ENCODE assay signal across 9 cellular contexts in the genomic region with DNA sequence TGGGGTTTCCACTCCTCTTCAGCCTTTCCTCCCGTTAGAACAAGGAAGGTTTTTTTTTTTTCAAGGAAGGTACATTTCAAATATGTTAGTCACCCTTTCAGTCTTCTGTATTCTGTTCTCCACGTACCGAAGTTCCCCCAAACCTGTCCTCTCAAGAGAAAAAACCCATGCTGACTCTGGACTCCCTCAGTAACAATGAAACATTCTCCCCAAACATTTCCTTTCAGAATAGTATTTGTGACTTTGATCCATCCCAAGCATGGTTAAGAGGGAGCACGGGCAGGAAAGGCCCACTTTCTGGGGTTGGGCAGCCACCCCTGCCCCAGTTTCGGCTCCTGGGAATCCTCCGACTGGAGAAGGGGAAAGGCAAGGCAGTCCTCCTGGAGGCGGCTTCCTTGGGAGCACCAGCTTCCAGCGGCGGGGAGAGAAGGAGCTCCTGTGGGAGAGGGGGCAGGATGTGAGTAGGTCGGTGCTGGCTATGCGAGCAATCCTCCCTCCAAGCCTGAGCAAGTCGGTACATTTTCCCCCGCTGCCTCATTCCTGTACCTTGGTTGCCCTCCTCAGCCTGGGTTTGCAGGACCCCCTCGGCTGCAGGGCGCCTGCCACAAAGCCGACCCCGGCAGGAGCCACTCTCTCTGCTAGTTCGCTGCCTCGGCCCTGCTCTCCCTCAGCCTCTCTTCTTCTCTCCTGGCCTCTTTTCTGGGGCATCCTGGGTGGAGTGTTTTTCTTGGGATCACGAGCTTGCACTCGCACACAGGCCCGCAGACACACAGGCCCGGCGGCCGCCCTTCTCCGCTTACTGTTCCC. TPM values are rescaled to one million over a fixed set of nuclear protein-coding genes. Genes with fewer than 3 reads are reported as not detected.
DNase-seq lines count a peak whose midpoint lies in the region; ATAC-seq, FAIRE-seq and TF ChIP-seq lines count a peak whose summit lies in the region.
"Had no signal": no experiment of that assay in that cellular context is flagged by ENCODE, and none has a peak within 500 bp of the region (broad histone marks: within the 10 kb centered on the region; RNA-seq: fewer than 3 reads in every experiment).

No MANE protein-coding gene starts in this region.

- peak overlapping the region; percentile 71 for H3K4me3 ChIP-seq in fibroblast of villous mesenchyme (ENCODE audit: low read depth, low read length)

- no peak for ATAC-seq in T-cell (replicated peaks in 1 of 4)
- no peak for ATAC-seq in HG02798 (IDR thresholded peaks at IDR 0.05; ENCODE audit: poor library complexity, unreplicated experiment)

- no peak for TF ChIP-seq CTCF in fibroblast of villous mesenchyme (IDR thresholded peaks at IDR 0.05; ENCODE audit: insufficient read depth, low read depth, low read length)

- H3K4me3 Mint-ChIP-seq in T-cell, result peak overlapping the region; percentile 81 to 92 (median 83)

- H3K27me3 Mint-ChIP-seq in T-cell, result peaks cover 58 to 83% of the 10 kb centered on the region in 2 donors

- DNase-seq in T-cell, result no peak
- no peak for DNase-seq in fibroblast of villous mesenchyme (ENCODE audit: low read depth)
- peak; percentile 72 for DNase-seq in retina
- DNase-seq in 8988T, result no peak
- no peak for DNase-seq in activated CD8-positive, alpha-beta memory T cell treated with anti-CD3 and anti-CD28 coated beads for 24 hours
- DNase-seq in NOMO-1 (lab: John Stamatoyannopoulos, UW; ENCODE audit: unreplicated experiment in 2 of 2), result no peak
- DNase-seq: caudate nucleus had no signal

- FAIRE-seq in G401.6 (lab: Jason Lieb, UNC), result peak; percentile 64

- POLR2A ChIA-PET in T-cell (lab: Charles Lee), result no interaction called here

- H3K36me3 Mint-ChIP-seq in T-cell, result peaks cover 24% of the 10 kb centered on the region

- CTCF ChIA-PET in T-cell (lab: Charles Lee), result interaction anchor here in 1 of 2 donors (1.4 kb wide), 1 partner anchor 53 kb away, joined by 3 read pairs; no protein-coding TSS in a partner anchor

- peaks cover 29 to 49% (median 41%) of the 10 kb centered on the region in 3 donors for H3K4me1 Mint-ChIP-seq in T-cell

- H3K9me3 Mint-ChIP-seq in T-cell, result no peaks in the 10 kb centered on the region

- H3K27ac Mint-ChIP-seq in T-cell, result no peak overlapping the region

RNA-seq across cellular contexts. Expression of a gene that starts 2.1 kb away (rescaled TPM):
- total RNA-seq in T-cell (under 1 TPM; 0.28 to 0.66 (median 0.54) TPM), fibroblast of villous mesenchyme (0.32 and 0.43 TPM in 2 replicates)

RNA-seq across cellular contexts. Expression of a gene that starts 4.6 kb away (rescaled TPM):
- total RNA-seq in T-cell (not detected), fibroblast of villous mesenchyme (0.64 and 0.86 TPM in 2 replicates)

RNA-seq across cellular contexts. Expression of a gene that starts 32.7 kb away (rescaled TPM):
- total RNA-seq in T-cell (under 1 TPM in 3 of 5 donors, not detected in 2; 0.25 to 0.38 (median 0.36) TPM), fibroblast of villous mesenchyme (0.97 and 1.3 TPM in 2 replicates)

RNA-seq across cellular contexts. Expression of a gene that starts 45.6 kb away (rescaled TPM):
- under 1 TPM in 2 of 5 donors, not detected in 3; 0.18 to 0.32 TPM for total RNA-seq in T-cell
- 7.4 and 10.8 TPM in 2 replicates for total RNA-seq in fibroblast of villous mesenchyme

RNA-seq across cellular contexts. Expression of a gene that starts 49.7 kb away (rescaled TPM):
- total RNA-seq in T-cell (under 1 TPM in 2 of 5 donors, not detected in 3; 0.50 to 0.65 TPM), fibroblast of villous mesenchyme (10.6 and 11.2 TPM in 2 replicates)
